In the genomic region with DNA sequence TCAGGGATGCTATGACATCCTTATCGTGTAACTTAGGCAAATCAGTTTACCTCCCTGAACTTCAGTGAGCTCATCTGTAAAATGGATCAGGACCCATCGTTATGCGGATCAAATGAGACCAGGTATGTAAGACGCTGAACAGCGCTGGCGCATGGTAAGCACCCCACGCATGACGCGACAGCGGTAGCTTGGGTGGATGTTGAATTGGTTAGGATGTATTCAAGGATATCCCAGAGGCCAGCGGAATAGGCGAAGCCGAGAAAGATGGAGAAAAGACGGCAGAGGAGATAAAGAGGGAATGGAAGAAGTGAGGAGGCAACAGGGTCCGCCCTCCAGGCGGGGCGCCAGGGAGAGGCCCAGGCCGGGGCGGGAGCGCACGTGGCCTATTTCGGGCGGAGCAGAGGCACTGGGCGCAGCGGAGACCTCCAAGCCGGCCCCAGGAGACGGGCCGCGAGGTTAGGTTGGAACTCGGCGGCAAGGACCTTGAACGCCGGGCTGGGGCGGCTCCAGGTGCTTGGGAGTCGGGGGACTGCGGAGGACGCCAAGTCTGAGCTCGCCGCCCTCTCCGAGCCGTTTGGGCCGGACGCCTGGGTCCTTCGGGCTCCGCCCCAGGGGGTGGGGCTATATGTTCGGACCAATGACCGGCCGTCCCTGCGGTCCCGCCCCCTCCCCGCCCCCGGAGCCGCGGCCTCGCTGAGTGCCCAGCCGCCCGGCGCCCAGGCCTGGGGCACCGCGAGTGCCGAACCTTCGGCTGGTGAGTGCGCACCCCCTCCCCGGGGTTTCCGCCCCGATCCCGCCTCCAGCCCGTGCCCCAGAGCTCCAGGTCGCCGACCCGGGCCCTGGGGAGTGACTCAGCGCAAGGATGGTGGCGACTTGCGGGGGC, we compare ENCODE assay signal across 8 cellular contexts. TPM values are rescaled to one million over a fixed set of nuclear protein-coding genes. Genes with fewer than 3 reads are reported as not detected.
DNase-seq lines count a peak whose midpoint lies in the region; ATAC-seq and TF ChIP-seq lines count a peak whose summit lies in the region.

A gene (plus strand): TSS at position 696 of the 883 bp plus-strand sequence. CDS start 448 bp downstream, outside the sequence.

- H3K4me1 Mint-ChIP-seq in HFFc6 (ENCODE audit: low read depth) (peaks cover 30% of the 10 kb centered on the region), T-cell (peaks cover 25 to 30% (median 29%) of the 10 kb centered on the region in 3 donors)

- POLR2A ChIA-PET in T-cell (lab: Charles Lee), result interaction anchor here (0.5 to 0.6 kb wide), 3 partner anchors 62 to 795 kb away, joined by 3 to 7 read pairs (median 3); no protein-coding TSS in a partner anchor

- H3K4me3 Mint-ChIP-seq in HFFc6 (peak within 1 kb of the TSS; percentile 91), T-cell (peak within 1 kb of the TSS; percentile 92 to 95 (median 94))

- H3K36me3 ChIP-seq in left ventricle myocardium inferior (peaks cover 11% of the 10 kb centered on the region), psoas muscle (ENCODE audit: insufficient read depth in 1 of 2, low read depth in 1 of 2) (peaks cover 0 to 21% of the 10 kb centered on the region in 2 donors)

- H3K27me3 Mint-ChIP-seq in HFFc6 (ENCODE audit: insufficient read depth) (peaks cover 1% of the 10 kb centered on the region; the same call in 1 of the 2 replicates), T-cell (no peaks in the 10 kb centered on the region)

- H3K27ac ChIP-seq in left ventricle myocardium inferior (replicated peaks) (peak within 1 kb of the TSS; percentile 88), psoas muscle (peak within 1 kb of the TSS; percentile 83)

- ATAC-seq in T-cell (replicated peaks in 1 of 4) (peak; percentile 86 to 93 (median 90)), psoas muscle (peak; percentile 94 to 97 (median 94))

- H3K27ac Mint-ChIP-seq in HFFc6 (peak within 1 kb of the TSS; percentile 84), T-cell (peak within 1 kb of the TSS; percentile 92 to 96)

- CTCF ChIA-PET in T-cell (lab: Charles Lee), result interaction anchor here (0.6 to 4.6 kb wide), 7 partner anchors 9 to 734 kb away, joined by 3 to 32 read pairs (median 4); a partner anchor contains a TSS

- H3K9me3 ChIP-seq in left ventricle myocardium inferior (replicated peaks) (no peaks in the 10 kb centered on the region), psoas muscle (no peaks in the 10 kb centered on the region)

- no peaks in the 10 kb centered on the region for H3K27me3 ChIP-seq in left ventricle myocardium inferior (ENCODE audit: low read depth)
- no peaks in the 10 kb centered on the region for H3K27me3 ChIP-seq in psoas muscle (ENCODE audit: insufficient read depth in 3 of 3, low read length in 2 of 3)

- WGBS in psoas muscle, 3 donors, result 1 to 2% (median 2%) methylated on average over 47 to 74 of the region's 74 CpGs

- peak; percentile 20 for TF ChIP-seq CTCF in GM12864 (IDR thresholded peaks at IDR 0.05; ENCODE audit: low read depth, low read length, missing control alignments)
- TF ChIP-seq CTCF in HFFc6 (IDR thresholded peaks at IDR 0.05), result peak; percentile 28
- peak; percentile 12 for TF ChIP-seq CTCF in left ventricle myocardium inferior (IDR thresholded peaks at IDR 0.05; ENCODE audit: borderline replicate concordance)
- TF ChIP-seq CTCF in psoas muscle (IDR thresholded peaks at IDR 0.05), result no peak

- intact Hi-C loops in left ventricle myocardium inferior (cut with micrococcal nuclease) (no loop called here), psoas muscle (cut with DNase I) (loop anchor here in 1 of 2 donors (1.0 to 10.0 kb wide), 3 partner anchors 20 to 312 kb away; a partner anchor contains a TSS)

- H3K4me3 ChIP-seq in GM12864 (ENCODE audit: low read depth, low read length), result peak within 1 kb of the TSS; percentile 66
- peak within 1 kb of the TSS; percentile 80 for H3K4me3 ChIP-seq in left ventricle myocardium inferior
- peak within 1 kb of the TSS; percentile 69 for H3K4me3 ChIP-seq in psoas muscle

- H3K9me3 Mint-ChIP-seq in HFFc6, result no peaks in the 10 kb centered on the region
- H3K9me3 Mint-ChIP-seq in T-cell, result no peaks in the 10 kb centered on the region

- H3K36me3 Mint-ChIP-seq in HFFc6 (ENCODE audit: low read depth), result peaks cover 3% of the 10 kb centered on the region
- H3K36me3 Mint-ChIP-seq in T-cell, result peaks cover 3% of the 10 kb centered on the region

- H3K4me1 ChIP-seq in left ventricle myocardium inferior (peaks cover 37% of the 10 kb centered on the region), psoas muscle (peaks cover 21% of the 10 kb centered on the region)

- DNase-seq in GM12864 (ENCODE audit: low read depth) (peak; percentile 37), HFFc6 (peak; percentile 71), NCI-H1092 (lab: John Stamatoyannopoulos, UW) (peak; percentile 85), T-cell (peak; percentile 48 to 92 (median 70)), amniotic stem cell (lab: John Stamatoyannopoulos, UW) (peak; percentile 69), left ventricle myocardium inferior (peak; percentile 96), psoas muscle (peak; percentile 96 to 97), ureter (ENCODE audit: low spot score) (peak; percentile 95)

RNA-seq across cellular contexts. Expression of the gene that starts here (rescaled TPM):
- 10 to 100 TPM; 15.8 to 19.1 (median 16.8) TPM for total RNA-seq in HFFc6 (2021; fragmentation: NEBNext Ultra II Directional; extraction: Animal tissue kit (Norgen Biotek cat#: 25700))
- total RNA-seq in T-cell, result 1 to 10 TPM; 1.3 to 6.6 (median 6.2) TPM
- 8.1 TPM for total RNA-seq in left ventricle myocardium inferior
- total RNA-seq in psoas muscle, result 10 to 100 TPM in 2 of 4 donors, 1 to 10 TPM in 2; 4.8 to 14.6 (median 9.1) TPM
- polyA plus RNA-seq in psoas muscle, result 1 to 10 TPM; 5.3 to 7.4 (median 5.4) TPM
- 5.2 TPM for total RNA-seq in ureter

Comparison
In these comparisons a context has a peak if more than half of its experiments do, and no peak if none do; other contexts are left out.
1. Peak in every context shown above with its lines: DNase-seq, ATAC-seq, H3K4me3 ChIP-seq and H3K27ac ChIP-seq.
2. DNase-seq: peak in every context shown above with its lines; median percentile 96 in psoas muscle; 96 in left ventricle myocardium inferior; 95 in ureter; 85 in NCI-H1092; 71 in HFFc6; 70 in T-cell; 69 in amniotic stem cell; 37 in GM12864.